11 cellular contexts compared by ENCODE assay signal in the genomic region with DNA sequence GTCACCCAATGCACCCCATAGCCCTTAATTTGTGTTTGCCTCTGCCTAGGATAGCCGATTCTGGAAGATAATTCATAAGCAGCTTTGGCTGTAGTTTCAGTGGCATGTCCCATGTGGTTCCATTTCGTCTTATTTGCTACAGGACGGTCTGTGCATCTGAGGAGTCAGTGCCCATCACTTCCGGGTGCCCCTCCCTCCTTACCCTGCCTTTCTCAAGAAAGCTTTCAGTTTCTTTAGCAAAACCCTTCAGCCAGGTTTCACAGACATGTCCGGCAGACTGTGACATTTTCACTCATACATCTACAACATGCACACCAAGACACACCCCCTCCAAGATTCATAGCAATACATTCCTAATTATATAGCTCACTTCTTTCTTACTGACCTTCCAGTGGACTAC. TPM values are rescaled to one million over a fixed set of nuclear protein-coding genes. Genes with fewer than 3 reads are reported as not detected.
DNase-seq lines count a peak whose midpoint lies in the region; ATAC-seq and TF ChIP-seq lines count a peak whose summit lies in the region.
"Had no signal": no experiment of that assay in that cellular context is flagged by ENCODE, and none has a peak within 500 bp of the region (broad histone marks: within the 10 kb centered on the region; RNA-seq: fewer than 3 reads in every experiment).

No MANE protein-coding gene starts in this region.

- no peaks in the 10 kb centered on the region for H3K9me3 Mint-ChIP-seq in CD4-positive, alpha-beta memory T cell

- peaks cover 9 to 13% (median 11%) of the 10 kb centered on the region in 4 donors for H3K4me1 Mint-ChIP-seq in CD4-positive, alpha-beta memory T cell

- no peaks in the 10 kb centered on the region for H3K9me3 ChIP-seq in CD4-positive, alpha-beta memory T cell (ENCODE audit: control insufficient read depth in 1 of 2, low read length in 2 of 2)
- no peaks in the 10 kb centered on the region for H3K9me3 ChIP-seq in Peyer's patch
- no peaks in the 10 kb centered on the region for H3K9me3 ChIP-seq in breast epithelium

- peak overlapping the region in 3 of 7 donors; percentile 4 to 68 (median 14) for H3K27ac Mint-ChIP-seq in CD4-positive, alpha-beta memory T cell

- DNase-seq in CD4-positive, alpha-beta memory T cell = peak in 1 of 5 donors; percentile 9
- DNase-seq in GM19238 (ENCODE audit: insufficient read length, low spot score) (peak; percentile 80), Peyer's patch (peak in 2 of 3 donors; percentile 53 to 66), AML-193 (lab: John Stamatoyannopoulos, UW) (no peak), breast epithelium (ENCODE audit: low spot score in 2 of 2) (no peak), cerebellar cortex (ENCODE audit: low spot score) (no peak), NCI-H774 (lab: John Stamatoyannopoulos, UW) (no peak)
- DNase-seq: cerebellar nuclear complex had no signal

- peak; percentile 98 for ATAC-seq in HG02938 (IDR thresholded peaks at IDR 0.05; ENCODE audit: unreplicated experiment)

- H3K27me3 ChIP-seq in CD4-positive, alpha-beta memory T cell (ENCODE audit: insufficient read depth, low read length) = no peaks in the 10 kb centered on the region
- H3K27me3 ChIP-seq in Peyer's patch (no peaks in the 10 kb centered on the region), breast epithelium (peaks cover 0 to 15% of the 10 kb centered on the region in 2 donors)

- no peaks in the 10 kb centered on the region for H3K36me3 ChIP-seq in CD4-positive, alpha-beta memory T cell (ENCODE audit: insufficient read depth, low read length)
- H3K36me3 ChIP-seq in Peyer's patch (no peaks in the 10 kb centered on the region), breast epithelium (no peaks in the 10 kb centered on the region)

- H3K27me3 Mint-ChIP-seq in CD4-positive, alpha-beta memory T cell = peaks cover 2 to 4% of the 10 kb centered on the region in 2 donors

- TF ChIP-seq POLR2A in Peyer's patch (IDR thresholded peaks at IDR 0.05) = no peak
- TF ChIP-seq POLR2A in breast epithelium (IDR thresholded peaks at IDR 0.05) = no peak

- no peak for TF ChIP-seq CTCF in Peyer's patch (IDR thresholded peaks at IDR 0.05)
- no peak for TF ChIP-seq CTCF in breast epithelium (IDR thresholded peaks at IDR 0.05)

- POLR2A ChIA-PET in CD4-positive, alpha-beta memory T cell (lab: Charles Lee; ENCODE audit: partially characterized antibody) = no interaction called here

- H3K4me3 Mint-ChIP-seq in CD4-positive, alpha-beta memory T cell = peak overlapping the region; percentile 17 to 62 (median 46)

- CTCF ChIA-PET in CD4-positive, alpha-beta memory T cell (lab: Charles Lee; ENCODE audit: partially characterized antibody) = interaction anchor here (0.9 to 2.5 kb wide), 5 partner anchors 12 to 771 kb away, joined by 3 to 8 read pairs (median 4); no protein-coding TSS in a partner anchor

- no peaks in the 10 kb centered on the region for H3K4me1 ChIP-seq in CD4-positive, alpha-beta memory T cell (ENCODE audit: insufficient read depth, low read length)
- H3K4me1 ChIP-seq in Peyer's patch (no peaks in the 10 kb centered on the region), breast epithelium (no peaks in the 10 kb centered on the region)

- H3K4me3 ChIP-seq in CD4-positive, alpha-beta memory T cell (ENCODE audit: low read length in 2 of 2) = no peak overlapping the region
- H3K4me3 ChIP-seq in Peyer's patch (no peak overlapping the region), breast epithelium (no peak overlapping the region)
- H3K4me3 ChIP-seq: skin epidermis had no signal

- H3K36me3 Mint-ChIP-seq in CD4-positive, alpha-beta memory T cell = no peaks in the 10 kb centered on the region

- intact Hi-C loops in CD4-positive, alpha-beta memory T cell (cut with micrococcal nuclease) = no loop called here
- intact Hi-C loops in breast epithelium (cut with DNase I; ENCODE audit: low total_unique reads) = no loop called here

- no peak overlapping the region for H3K27ac ChIP-seq in CD4-positive, alpha-beta memory T cell (ENCODE audit: low read depth, low read length)
- H3K27ac ChIP-seq in Peyer's patch (no peak overlapping the region), breast epithelium (no peak overlapping the region)
- H3K27ac ChIP-seq: skin epidermis had no signal

RNA-seq across cellular contexts. Expression of a gene that starts 14.3 kb away (rescaled TPM):
- not detected for total RNA-seq in CD4-positive, alpha-beta memory T cell
- polyA plus RNA-seq in CD4-positive, alpha-beta memory T cell = not detected
- total RNA-seq in Peyer's patch = 1 to 10 TPM in 1 of 4 donors, under 1 TPM in 2, not detected in 1; 0.35 to 2.0 (median 0.47) TPM
- total RNA-seq in breast epithelium = under 1 TPM; 0.16 to 0.59 (median 0.33) TPM
- total RNA-seq: T-helper 2 cell treated with Interferon-gamma antibody and Interleukin-4, amounts not matched to agents 100 ng/mL and 5 ng/mL, for 36 hours had no signal

RNA-seq across cellular contexts. Expression of a gene that starts 37.2 kb away (rescaled TPM):
- under 1 TPM; 0.23 to 0.33 TPM for total RNA-seq in CD4-positive, alpha-beta memory T cell
- not detected for polyA plus RNA-seq in CD4-positive, alpha-beta memory T cell
- total RNA-seq in Peyer's patch = 1 to 10 TPM in 1 of 4 donors, not detected in 3; 1.6 TPM
- total RNA-seq in breast epithelium = 1 to 10 TPM in 2 of 3 donors, under 1 TPM in 1; 0.98 to 8.8 (median 2.8) TPM
- total RNA-seq: T-helper 2 cell treated with Interferon-gamma antibody and Interleukin-4, amounts not matched to agents 100 ng/mL and 5 ng/mL, for 36 hours had no signal

Comparison
In these comparisons a context has a peak if more than half of its experiments do, and no peak if none do; other contexts are left out.
1. DNase-seq: peak in GM19238 (single experiment) and Peyer's patch (2 of 3); none in AML-193 (0 of 2), breast epithelium (0 of 2), cerebellar cortex (single experiment) and NCI-H774 (single experiment).